Comparison of ENCODE assay signal across 9 cellular contexts in the genomic region with DNA sequence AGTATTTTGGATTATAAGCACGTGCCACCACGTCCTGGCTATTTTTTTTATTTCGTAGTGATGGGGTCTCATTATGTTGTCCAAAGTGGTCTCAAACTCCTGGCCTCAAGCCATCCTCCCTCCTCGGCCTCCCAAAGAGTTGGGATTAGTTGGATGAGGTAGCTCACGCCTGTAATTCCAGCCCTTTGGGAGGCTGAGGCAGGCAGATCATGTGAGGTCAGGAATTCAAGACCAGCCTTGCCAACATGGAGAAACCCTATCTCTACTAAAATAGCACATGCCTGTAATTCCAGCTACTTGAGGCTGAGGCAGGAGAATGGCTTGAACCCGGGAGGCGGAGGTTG. TPM values are rescaled to one million over a fixed set of nuclear protein-coding genes. Genes with fewer than 3 reads are reported as not detected.
DNase-seq lines count a peak whose midpoint lies in the region; ATAC-seq, FAIRE-seq and TF ChIP-seq lines count a peak whose summit lies in the region.
"Had no signal": no experiment of that assay in that cellular context is flagged by ENCODE, and none has a peak within 500 bp of the region (broad histone marks: within the 10 kb centered on the region; RNA-seq: fewer than 3 reads in every experiment).

No MANE protein-coding gene starts in this region.

- CTCF ChIA-PET in activated CD8-positive, alpha-beta memory T cell treated with anti-CD3 and anti-CD28 coated beads, Interleukin-2, amount 10 ng/mL, durations not matched to agents 7 days and 5 days (lab: Charles Lee): interaction anchor here (0.9 kb wide), 1 partner anchor 9 kb away, joined by 4 read pairs; no protein-coding TSS in a partner anchor

- no peak for ATAC-seq in activated CD8-positive, alpha-beta memory T cell treated with anti-CD3 and anti-CD28 coated beads, Interleukin-2, amount 10 ng/mL, durations not matched to agents 7 days and 5 days
- ATAC-seq in lung (ENCODE audit: insufficient read depth, low FRiP score): no peak

- no peaks in the 10 kb centered on the region for H4K20me1 ChIP-seq in astrocyte (ENCODE audit: insufficient read depth, low read length)

- H3K4me3 ChIP-seq in astrocyte (ENCODE audit: insufficient read depth, low read depth, low read length) (no peak overlapping the region), lung (no peak overlapping the region), thyroid gland (replicated peaks in 1 of 3) (peak overlapping the region in 1 of 3 donors; percentile 18)

- peak overlapping the region; percentile 62 for H3K27ac Mint-ChIP-seq in activated CD8-positive, alpha-beta memory T cell treated with anti-CD3 and anti-CD28 coated beads, Interleukin-2, amount 10 ng/mL, durations not matched to agents 7 days and 5 days
- H3K27ac Mint-ChIP-seq in astrocyte (ENCODE audit: unreplicated experiment): peak overlapping the region; percentile 99

- H3K79me2 ChIP-seq in astrocyte (ENCODE audit: insufficient read depth, low read length): no peaks in the 10 kb centered on the region

- peak overlapping the region; percentile 69 for H3K4me2 ChIP-seq in astrocyte (ENCODE audit: low read length)

- no peak for TF ChIP-seq CTCF in astrocyte (IDR thresholded peaks at IDR 0.05; ENCODE audit: insufficient read depth, low read depth, low read length)
- TF ChIP-seq CTCF in lung (IDR thresholded peaks at IDR 0.05; ENCODE audit: control extremely low read depth, extremely low read depth): no peak
- no peak for TF ChIP-seq CTCF in thyroid gland (IDR thresholded peaks at IDR 0.05)

- H3K9ac ChIP-seq in astrocyte (ENCODE audit: low read length): peak overlapping the region; percentile 79

- H3K4me1 ChIP-seq in astrocyte (ENCODE audit: insufficient read depth, low read length) (peaks cover 22% of the 10 kb centered on the region), lung (ENCODE audit: control insufficient read depth in 2 of 2, insufficient read depth in 2 of 2, low read length in 2 of 2) (peaks cover 5 to 16% of the 10 kb centered on the region in 2 donors), thyroid gland (peaks cover 13 to 23% of the 10 kb centered on the region in 2 donors)

- peak overlapping the region; percentile 89 for H3K27ac ChIP-seq in astrocyte (ENCODE audit: low read depth, low read length)
- H3K27ac ChIP-seq in lung (ENCODE audit: low read depth in 1 of 2, low read length in 1 of 2): peak overlapping the region; percentile 85 to 87
- H3K27ac ChIP-seq in thyroid gland: peak overlapping the region; percentile 84 to 93 (median 93)

- H3K36me3 ChIP-seq in astrocyte (ENCODE audit: insufficient read depth, low read length) (no peaks in the 10 kb centered on the region), lung (ENCODE audit: control insufficient read depth in 2 of 2, insufficient read depth in 2 of 2, low read length in 2 of 2) (no peaks in the 10 kb centered on the region), thyroid gland (no peaks in the 10 kb centered on the region)

- H3K9me3 Mint-ChIP-seq in activated CD8-positive, alpha-beta memory T cell treated with anti-CD3 and anti-CD28 coated beads, Interleukin-2, amount 10 ng/mL, durations not matched to agents 7 days and 5 days (ENCODE audit: low read depth): no peaks in the 10 kb centered on the region
- H3K9me3 Mint-ChIP-seq in astrocyte (ENCODE audit: unreplicated experiment): no peaks in the 10 kb centered on the region

- intact Hi-C loops in thyroid gland (cut with DNase I): no loop called here

- no peaks in the 10 kb centered on the region for H3K36me3 Mint-ChIP-seq in activated CD8-positive, alpha-beta memory T cell treated with anti-CD3 and anti-CD28 coated beads, Interleukin-2, amount 10 ng/mL, durations not matched to agents 7 days and 5 days
- no peaks in the 10 kb centered on the region for H3K36me3 Mint-ChIP-seq in astrocyte (ENCODE audit: low read depth, unreplicated experiment)

- no peaks in the 10 kb centered on the region for H3K27me3 ChIP-seq in astrocyte (ENCODE audit: insufficient read depth, low read length)
- H3K27me3 ChIP-seq in lung (ENCODE audit: control insufficient read depth, insufficient read depth): no peaks in the 10 kb centered on the region
- H3K27me3 ChIP-seq in thyroid gland: no peaks in the 10 kb centered on the region

- no peaks in the 10 kb centered on the region for H3K9me3 ChIP-seq in astrocyte (ENCODE audit: insufficient read depth, low read depth, low read length)
- no peaks in the 10 kb centered on the region for H3K9me3 ChIP-seq in lung (ENCODE audit: control insufficient read depth in 2 of 2, insufficient read depth in 1 of 2, low read length in 1 of 2)
- no peaks in the 10 kb centered on the region for H3K9me3 ChIP-seq in thyroid gland

- peaks cover 8% of the 10 kb centered on the region for H3K4me1 Mint-ChIP-seq in activated CD8-positive, alpha-beta memory T cell treated with anti-CD3 and anti-CD28 coated beads, Interleukin-2, amount 10 ng/mL, durations not matched to agents 7 days and 5 days
- H3K4me1 Mint-ChIP-seq in astrocyte (ENCODE audit: low read depth, unreplicated experiment): peaks cover 13% of the 10 kb centered on the region

- H3K27me3 Mint-ChIP-seq in activated CD8-positive, alpha-beta memory T cell treated with anti-CD3 and anti-CD28 coated beads, Interleukin-2, amount 10 ng/mL, durations not matched to agents 7 days and 5 days: no peaks in the 10 kb centered on the region
- no peaks in the 10 kb centered on the region for H3K27me3 Mint-ChIP-seq in astrocyte (ENCODE audit: low read depth, unreplicated experiment)

- H3K4me3 Mint-ChIP-seq in activated CD8-positive, alpha-beta memory T cell treated with anti-CD3 and anti-CD28 coated beads, Interleukin-2, amount 10 ng/mL, durations not matched to agents 7 days and 5 days: peak overlapping the region; percentile 68
- peak overlapping the region; percentile 70 for H3K4me3 Mint-ChIP-seq in astrocyte (ENCODE audit: unreplicated experiment)

- FAIRE-seq in astrocyte (lab: Jason Lieb, UNC): no peak
- FAIRE-seq: colon had no signal

- TF ChIP-seq POLR2A in thyroid gland (IDR thresholded peaks at IDR 0.05): peak in 1 of 2 donors; percentile 15

- DNase-seq in activated CD8-positive, alpha-beta memory T cell treated with anti-CD3 and anti-CD28 coated beads, Interleukin-2, amount 10 ng/mL, durations not matched to agents 7 days and 5 days: no peak
- DNase-seq in activated CD8-positive, alpha-beta memory T cell treated with anti-CD3 and anti-CD28 coated beads, Interleukin-2, amount 50 U/mL, for 4 hours: no peak
- DNase-seq in astrocyte (ENCODE audit: low read depth): no peak
- DNase-seq in lung (ENCODE audit: low spot score): no peak
- peak in 1 of 2 donors; percentile 20 for DNase-seq in thyroid gland
- no peak for DNase-seq in NCI-H526 treated with DMSO at 0.1 percent for 48 hours (lab: John Stamatoyannopoulos, UW)
- no peak for DNase-seq in NCI-H187 treated with DMSO at 0.1 percent for 48 hours (lab: John Stamatoyannopoulos, UW)
- no peak for DNase-seq in OCI-M1 (lab: John Stamatoyannopoulos, UW)

- WGBS in lung, 2 donors: 69 to 75% methylated on average over 7 of the region's 7 CpGs
- 56 to 60% methylated on average over 7 of the region's 7 CpGs for WGBS in thyroid gland, 2 donors

- H2AFZ ChIP-seq in astrocyte (ENCODE audit: low read depth, low read length): peak overlapping the region; percentile 56

RNA-seq across cellular contexts. Expression of a gene that starts 21.8 kb away (rescaled TPM):
- 100 to 1,000 TPM in 1 of 2 experiments, 10 to 100 TPM in 1; 80.8 to 115 TPM for total RNA-seq in activated CD8-positive, alpha-beta memory T cell treated with anti-CD3 and anti-CD28 coated beads, Interleukin-2, amount 10 ng/mL, durations not matched to agents 7 days and 5 days
- total RNA-seq in astrocyte (344 and 351 TPM in 2 replicates), lung (100 to 1,000 TPM in 1 of 2 donors, 10 to 100 TPM in 1; 74.4 to 123 TPM), thyroid gland (10 to 100 TPM; 37.4 to 43.4 (median 41.4) TPM)
- polyA plus RNA-seq in lung: 10 to 100 TPM; 34.3 to 91.4 TPM

RNA-seq across cellular contexts. Expression of a gene that starts 28.9 kb away (rescaled TPM):
- total RNA-seq in activated CD8-positive, alpha-beta memory T cell treated with anti-CD3 and anti-CD28 coated beads, Interleukin-2, amount 10 ng/mL, durations not matched to agents 7 days and 5 days: under 1 TPM; 0.23 to 0.64 TPM
- total RNA-seq in astrocyte (6.0 and 7.4 TPM in 2 replicates), lung (1 to 10 TPM in 1 of 2 donors, under 1 TPM in 1; 0.28 to 2.1 TPM), thyroid gland (10 to 100 TPM in 3 of 4 donors, 1 to 10 TPM in 1; 3.6 to 14.0 (median 13.4) TPM)
- polyA plus RNA-seq in lung: 1 to 10 TPM; 1.8 to 1.9 TPM

RNA-seq across cellular contexts. Expression of a gene that starts 44.2 kb away (rescaled TPM):
- under 1 TPM; 0.64 to 0.94 TPM for total RNA-seq in activated CD8-positive, alpha-beta memory T cell treated with anti-CD3 and anti-CD28 coated beads, Interleukin-2, amount 10 ng/mL, durations not matched to agents 7 days and 5 days
- total RNA-seq in astrocyte (1.4 and 2.6 TPM in 2 replicates), lung (10 to 100 TPM in 1 of 2 donors, under 1 TPM in 1; 0.74 to 15.7 TPM), thyroid gland (1 to 10 TPM in 1 of 4 donors, under 1 TPM in 2, not detected in 1; 0.39 to 1.0 (median 0.94) TPM)
- polyA plus RNA-seq in lung: 1 to 10 TPM; 1.6 to 5.2 TPM
